ENCODE assay signal across 8 cellular contexts in genomic region chr17:7405413-7405881, GRCh38. TPM values are rescaled to one million over a fixed set of nuclear protein-coding genes. Genes with fewer than 3 reads are reported as not detected.
A peak's percentile ranks its signal among the peaks of the same experiment; 100 is the strongest.
DNase-seq lines count a peak whose midpoint lies in the region; ATAC-seq and TF ChIP-seq lines count a peak whose summit lies in the region.

No MANE protein-coding gene starts in this region.

- no peaks in the 10 kb centered on the region; the same call in 1 of the 2 replicates for H3K36me3 ChIP-seq in MG63

- no peak for ATAC-seq in natural killer cell

- no peaks in the 10 kb centered on the region for H3K9me3 ChIP-seq in AG04450 (ENCODE audit: control insufficient read depth, insufficient read depth, low read length)
- H3K9me3 ChIP-seq in MG63 = no peaks in the 10 kb centered on the region

- no peak for TF ChIP-seq CTCF in AG04450 (IDR thresholded peaks at IDR 0.05; ENCODE audit: low read depth, low read length)
- no peak for TF ChIP-seq CTCF in natural killer cell (IDR thresholded peaks at IDR 0.05)

- H3K4me1 Mint-ChIP-seq in dendritic cell treated with granulocyte-macrophage colony-stimulating factor and Interleukin-4, amounts not matched to agents 40 ng/mL and 50 ng/mL, for 4 days (ENCODE audit: low read depth) = peaks cover 7% of the 10 kb centered on the region
- peaks cover 8 to 31% of the 10 kb centered on the region in 2 donors for H3K4me1 Mint-ChIP-seq in natural killer cell

- no peak for DNase-seq in AG04450 (ENCODE audit: low read depth, low spot score)
- DNase-seq in MG63 = no peak
- DNase-seq in natural killer cell = no peak
- DNase-seq in stimulated activated CD4-positive, alpha-beta T cell treated with anti-CD3 and anti-CD28 coated beads, Interleukin-4, amount 100 ng/mL, for 24 hours = no peak
- no peak for DNase-seq in activated CD4-positive, alpha-beta T cell treated with anti-CD3 and anti-CD28 coated beads for 1 hour
- DNase-seq in activated CD4-positive, CD25-positive, alpha-beta regulatory T cell (lab: John Stamatoyannopoulos, UW) = no peak
- no peak for DNase-seq in OCI-M2 (lab: John Stamatoyannopoulos, UW; ENCODE audit: unreplicated experiment)

- H3K27ac ChIP-seq in AG04450 (ENCODE audit: low read depth, low read length) = peak overlapping the region; percentile 52

- H3K27ac Mint-ChIP-seq in dendritic cell treated with granulocyte-macrophage colony-stimulating factor and Interleukin-4, amounts not matched to agents 40 ng/mL and 50 ng/mL, for 4 days = peak overlapping the region; percentile 92
- peak overlapping the region; percentile 1 to 96 for H3K27ac Mint-ChIP-seq in natural killer cell

- peaks cover 45% of the 10 kb centered on the region for H3K27me3 Mint-ChIP-seq in dendritic cell treated with granulocyte-macrophage colony-stimulating factor and Interleukin-4, amounts not matched to agents 40 ng/mL and 50 ng/mL, for 4 days
- peaks cover 6 to 20% of the 10 kb centered on the region in 2 donors for H3K27me3 Mint-ChIP-seq in natural killer cell (ENCODE audit: low read depth in 2 of 2)

- peak overlapping the region; percentile 84 for H3K4me3 Mint-ChIP-seq in dendritic cell treated with granulocyte-macrophage colony-stimulating factor and Interleukin-4, amounts not matched to agents 40 ng/mL and 50 ng/mL, for 4 days
- peak overlapping the region; percentile 90 for H3K4me3 Mint-ChIP-seq in natural killer cell

- POLR2A ChIA-PET in AG04450 (lab: Yijun Ruan, JAX) = interaction anchor here (0.7 kb wide), 2 partner anchors 36 to 222 kb away, joined by 4 read pairs; no protein-coding TSS in a partner anchor

- no peaks in the 10 kb centered on the region for H3K9me3 Mint-ChIP-seq in dendritic cell treated with granulocyte-macrophage colony-stimulating factor and Interleukin-4, amounts not matched to agents 40 ng/mL and 50 ng/mL, for 4 days
- no peaks in the 10 kb centered on the region for H3K9me3 Mint-ChIP-seq in natural killer cell

- H3K36me3 Mint-ChIP-seq in dendritic cell treated with granulocyte-macrophage colony-stimulating factor and Interleukin-4, amounts not matched to agents 40 ng/mL and 50 ng/mL, for 4 days (ENCODE audit: low read depth) = peaks cover 10% of the 10 kb centered on the region
- no peaks in the 10 kb centered on the region for H3K36me3 Mint-ChIP-seq in natural killer cell

- intact Hi-C loops in dendritic cell treated with granulocyte-macrophage colony-stimulating factor and Interleukin-4, amounts not matched to agents 40 ng/mL and 50 ng/mL, for 4 days (cut with micrococcal nuclease) = loop anchor here (10.0 kb wide), 1 partner anchor 51 kb away; the partner anchor contains the start of genes KCTD11 and TMEM95
- intact Hi-C loops in natural killer cell (cut with micrococcal nuclease) = no loop called here

- H3K4me3 ChIP-seq in AG04450 (ENCODE audit: low read depth, low read length) = peak overlapping the region; percentile 86
- H3K4me3 ChIP-seq in MG63 = peak overlapping the region; percentile 57

- H3K27me3 ChIP-seq in AG04450 (ENCODE audit: control insufficient read depth, insufficient read depth, low read length) (no peaks in the 10 kb centered on the region), MG63 (no peaks in the 10 kb centered on the region)

- CTCF ChIA-PET in AG04450 (lab: Charles Lee) = no interaction called here

RNA-seq across cellular contexts. Expression of gene TMEM256, which starts 1.6 kb away (rescaled TPM):
- 83.8 and 104 TPM in 2 replicates for polyA plus RNA-seq in AG04450 (2011; rRNA removed)
- 9.7 and 16.9 TPM in 2 replicates for polyA minus RNA-seq in AG04450 (2011; rRNA and poly(A)+ RNA removed)
- total RNA-seq in MG63 (2014; rRNA removed; shearing (Covaris generic); ENCODE audit: low replicate concordance) = 3.6 and 52.0 TPM in 2 replicates
- 10 to 100 TPM; 31.8 to 35.9 (median 34.2) TPM for total RNA-seq in natural killer cell

RNA-seq across cellular contexts. Expression of gene NLGN2, which starts 2.2 kb away (rescaled TPM):
- polyA plus RNA-seq in AG04450 (2011; rRNA removed) = 8.9 and 12.4 TPM in 2 replicates
- 8.6 and 11.3 TPM in 2 replicates for polyA minus RNA-seq in AG04450 (2011; rRNA and poly(A)+ RNA removed)
- 0.54 and 1.0 TPM in 2 replicates for total RNA-seq in MG63 (2014; rRNA removed; shearing (Covaris generic); ENCODE audit: low replicate concordance)
- total RNA-seq in natural killer cell = 1 to 10 TPM; 2.8 to 3.4 (median 3.1) TPM

RNA-seq across cellular contexts. Expression of gene PLSCR3, which starts 11.1 kb away (rescaled TPM):
- 35.2 and 53.0 TPM in 2 replicates for polyA plus RNA-seq in AG04450 (2011; rRNA removed)
- 21.1 and 27.7 TPM in 2 replicates for polyA minus RNA-seq in AG04450 (2011; rRNA and poly(A)+ RNA removed)
- 2.8 and 7.3 TPM in 2 replicates for total RNA-seq in MG63 (2014; rRNA removed; shearing (Covaris generic); ENCODE audit: low replicate concordance)
- 10 to 100 TPM; 38.2 to 57.8 (median 47.0) TPM for total RNA-seq in natural killer cell

RNA-seq across cellular contexts. Expression of gene SPEM1, which starts 14.7 kb away (rescaled TPM):
- not detected in 2 replicates for polyA plus RNA-seq in AG04450 (2011; rRNA removed)
- not detected in 2 replicates for polyA minus RNA-seq in AG04450 (2011; rRNA and poly(A)+ RNA removed)
- total RNA-seq in MG63 (2014; rRNA removed; shearing (Covaris generic); ENCODE audit: low replicate concordance) = not detected in 2 replicates
- total RNA-seq in natural killer cell = not detected

RNA-seq across cellular contexts. Expression of gene SPEM2, which starts 20.0 kb away (rescaled TPM):
- polyA plus RNA-seq in AG04450 (2011; rRNA removed) = not detected in 2 replicates
- polyA minus RNA-seq in AG04450 (2011; rRNA and poly(A)+ RNA removed) = not detected in 2 replicates
- not detected in 2 replicates for total RNA-seq in MG63 (2014; rRNA removed; shearing (Covaris generic); ENCODE audit: low replicate concordance)
- not detected for total RNA-seq in natural killer cell
